9 cellular contexts compared by ENCODE assay signal in the genomic region with DNA sequence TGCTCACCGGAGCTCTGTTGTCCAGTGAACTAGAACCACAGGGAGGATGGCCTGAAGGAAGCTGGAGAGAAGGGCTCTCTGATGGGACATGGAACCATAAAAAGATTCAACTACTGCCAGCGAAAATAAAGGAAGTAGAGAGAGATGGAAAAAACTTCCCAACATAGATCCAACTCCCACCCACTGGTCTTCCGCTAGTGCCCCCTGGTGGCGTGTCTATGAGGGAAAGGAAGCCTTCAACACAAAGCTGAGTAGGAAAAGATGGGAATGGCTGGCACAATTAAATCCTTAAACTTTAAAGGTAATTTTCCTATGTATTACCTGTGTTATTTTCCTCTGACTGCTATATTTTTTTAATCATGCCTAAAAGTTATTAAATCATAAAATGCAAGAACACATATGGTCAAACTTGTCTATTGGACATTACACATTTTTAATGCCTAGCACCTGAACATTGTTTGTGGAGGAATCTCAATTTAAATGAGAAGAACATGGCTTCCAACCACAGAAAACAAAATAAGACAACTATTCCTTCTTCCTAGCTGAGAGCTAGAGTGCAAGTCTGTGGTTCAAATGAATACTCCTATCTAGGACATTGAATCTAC. TPM values are rescaled to one million over a fixed set of nuclear protein-coding genes. Genes with fewer than 3 reads are reported as not detected.
A peak's percentile ranks its signal among the peaks of the same experiment; 100 is the strongest.
DNase-seq lines count a peak whose midpoint lies in the region; ATAC-seq and TF ChIP-seq lines count a peak whose summit lies in the region.
"Had no signal": no experiment of that assay in that cellular context is flagged by ENCODE, and none has a peak within 500 bp of the region (broad histone marks: within the 10 kb centered on the region; RNA-seq: fewer than 3 reads in every experiment).

No MANE protein-coding gene starts in this region.

- peaks cover 83% of the 10 kb centered on the region for H3K36me3 Mint-ChIP-seq in CD8-positive, alpha-beta T cell

- no peaks in the 10 kb centered on the region for H3K27me3 Mint-ChIP-seq in CD8-positive, alpha-beta T cell (ENCODE audit: low read depth)

- CTCF ChIA-PET in CD8-positive, alpha-beta T cell (lab: Charles Lee): interaction anchor here (0.7 to 1.2 kb wide), 4 partner anchors 8 to 222 kb away, joined by 3 to 5 read pairs (median 3); no protein-coding TSS in a partner anchor

- peaks cover 28% of the 10 kb centered on the region for H3K36me3 ChIP-seq in CD8-positive, alpha-beta T cell (ENCODE audit: insufficient read depth, low read length)
- H3K36me3 ChIP-seq in H7 (replicated peaks; ENCODE audit: control insufficient read depth, insufficient read depth, low read length) (peaks cover 5% of the 10 kb centered on the region), WERI-Rb-1 (peaks cover 13% of the 10 kb centered on the region), parathyroid adenoma (ENCODE audit: control insufficient read depth, insufficient read depth, low read length) (no peaks in the 10 kb centered on the region)

- no peak for ATAC-seq in CD8-positive, alpha-beta T cell
- ATAC-seq in HG02938 (IDR thresholded peaks at IDR 0.05; ENCODE audit: unreplicated experiment) (no peak), GM21576 (IDR thresholded peaks at IDR 0.05; ENCODE audit: unreplicated experiment) (no peak)

- H2AFZ ChIP-seq in parathyroid adenoma: no peak overlapping the region

- no peaks in the 10 kb centered on the region for H3K4me1 ChIP-seq in CD8-positive, alpha-beta T cell (ENCODE audit: insufficient read depth, low read length)
- H3K4me1 ChIP-seq in parathyroid adenoma: no peaks in the 10 kb centered on the region

- H3K4me1 Mint-ChIP-seq in CD8-positive, alpha-beta T cell (ENCODE audit: low read depth): peaks cover 5% of the 10 kb centered on the region

- H3K4me2 ChIP-seq in parathyroid adenoma (ENCODE audit: low read length): no peak overlapping the region

- no peak overlapping the region for H3K27ac ChIP-seq in CD8-positive, alpha-beta T cell (ENCODE audit: low read depth, low read length)
- no peak overlapping the region for H3K27ac ChIP-seq in WERI-Rb-1
- H3K27ac ChIP-seq in parathyroid adenoma: no peak overlapping the region
- H3K27ac ChIP-seq: neutrophil had no signal

- TF ChIP-seq CTCF in CD8-positive, alpha-beta T cell (IDR thresholded peaks at IDR 0.05): peak; percentile 53
- TF ChIP-seq CTCF in WERI-Rb-1 (IDR thresholded peaks at IDR 0.05; ENCODE audit: low read depth, low read length): peak; percentile 74
- peak; percentile 64 for TF ChIP-seq CTCF in fibroblast of mammary gland (conservative IDR thresholded peaks at IDR 0.05; ENCODE audit: control insufficient read depth, insufficient read depth, low read depth, low read length)
- peak; percentile 36 for TF ChIP-seq CTCF in parathyroid adenoma (IDR thresholded peaks at IDR 0.05)

- H3K9ac ChIP-seq in parathyroid adenoma: no peak overlapping the region

- H3K4me3 Mint-ChIP-seq in CD8-positive, alpha-beta T cell: no peak overlapping the region

- POLR2A ChIA-PET in CD8-positive, alpha-beta T cell (lab: Charles Lee): interaction anchor here (1.2 kb wide), 1 partner anchor 9 kb away, joined by 4 read pairs; no protein-coding TSS in a partner anchor

- no peaks in the 10 kb centered on the region for H3K9me3 Mint-ChIP-seq in CD8-positive, alpha-beta T cell

- no peaks in the 10 kb centered on the region for H3K27me3 ChIP-seq in CD8-positive, alpha-beta T cell (ENCODE audit: insufficient read depth, low read length)
- H3K27me3 ChIP-seq in H7 (ENCODE audit: control insufficient read depth, insufficient read depth, low read length): no peaks in the 10 kb centered on the region
- no peaks in the 10 kb centered on the region for H3K27me3 ChIP-seq in WERI-Rb-1 (ENCODE audit: insufficient read depth, low read depth, severe bottlenecking)
- no peaks in the 10 kb centered on the region for H3K27me3 ChIP-seq in parathyroid adenoma (ENCODE audit: control insufficient read depth, insufficient read depth, low read length)
- H3K27me3 ChIP-seq: neutrophil had no signal

- H3K4me3 ChIP-seq in CD8-positive, alpha-beta T cell (ENCODE audit: low read depth, low read length): no peak overlapping the region
- no peak overlapping the region for H3K4me3 ChIP-seq in H7 (ENCODE audit: insufficient read depth, low read depth, low read length)
- no peak overlapping the region for H3K4me3 ChIP-seq in WERI-Rb-1 (ENCODE audit: low read depth, low read length)
- no peak overlapping the region for H3K4me3 ChIP-seq in fibroblast of mammary gland (ENCODE audit: control insufficient read depth, low read depth, low read length)
- no peak overlapping the region for H3K4me3 ChIP-seq in parathyroid adenoma (ENCODE audit: low read depth, low read length)

- H3K9me3 ChIP-seq in CD8-positive, alpha-beta T cell (ENCODE audit: low read length): no peaks in the 10 kb centered on the region
- H3K9me3 ChIP-seq in WERI-Rb-1 (ENCODE audit: severe bottlenecking) (no peaks in the 10 kb centered on the region), parathyroid adenoma (ENCODE audit: control insufficient read depth, low read length) (no peaks in the 10 kb centered on the region)
- H3K9me3 ChIP-seq: neutrophil had no signal

- no peak overlapping the region for H3K27ac Mint-ChIP-seq in CD8-positive, alpha-beta T cell

- intact Hi-C loops in CD8-positive, alpha-beta T cell (cut with DNase I, micrococcal nuclease): loop anchor here (5.0 kb wide), 2 partner anchors 241 to 474 kb away; no protein-coding TSS in a partner anchor

- peak in 5 of 7 experiments; percentile 6 to 52 (median 35) for DNase-seq in CD8-positive, alpha-beta T cell
- peak; percentile 10 for DNase-seq in H7
- peak; percentile 72 for DNase-seq in WERI-Rb-1
- peak; percentile 31 for DNase-seq in fibroblast of mammary gland (ENCODE audit: low read depth)
- DNase-seq in DMS153 (lab: John Stamatoyannopoulos, UW): no peak

- no peaks in the 10 kb centered on the region for H3K79me2 ChIP-seq in parathyroid adenoma

RNA-seq across cellular contexts. Expression of a gene that starts 51.5 kb away (rescaled TPM):
- 10 to 100 TPM; 63.6 to 69.1 TPM for total RNA-seq in CD8-positive, alpha-beta T cell
- total RNA-seq in H7 (2014; rRNA removed; shearing (Covaris generic)): 13.9 and 20.5 TPM in 2 replicates
